In genomic region chr12:4604684-4605193, GRCh38 we compare ENCODE assay signal across 8 cellular contexts. TPM values are rescaled to one million over a fixed set of nuclear protein-coding genes. Genes with fewer than 3 reads are reported as not detected.
DNase-seq lines count a peak whose midpoint lies in the region; ATAC-seq, FAIRE-seq and TF ChIP-seq lines count a peak whose summit lies in the region.

No MANE protein-coding gene starts in this region.

- peaks cover 5% of the 10 kb centered on the region for H3K36me3 Mint-ChIP-seq in mesothelial cell of epicardium

- ATAC-seq in GM19452 (IDR thresholded peaks at IDR 0.05; ENCODE audit: unreplicated experiment), result peak; percentile 95

- peaks cover 40% of the 10 kb centered on the region for H3K27me3 Mint-ChIP-seq in mesothelial cell of epicardium (ENCODE audit: low read depth)

- peak; percentile 31 for DNase-seq in COR-L47 (lab: John Stamatoyannopoulos, UW)
- DNase-seq in HL-60 (ENCODE audit: low read depth in 1 of 2, low spot score in 1 of 2), result peak; percentile 62 to 88
- peak; percentile 52 to 88 for DNase-seq in NOMO-1 (lab: John Stamatoyannopoulos, UW; ENCODE audit: unreplicated experiment in 2 of 2)
- peak; percentile 50 for DNase-seq in activated CD8-positive, alpha-beta memory T cell treated with anti-CD3 and anti-CD28 coated beads, Interleukin-2, amount 50 U/mL, for 1 hour (ENCODE audit: extremely low read depth)
- DNase-seq in mesothelial cell of epicardium (ENCODE audit: low spot score in 2 of 2, unreplicated experiment in 2 of 2), result peak; percentile 54 to 85
- peak; percentile 49 to 66 for DNase-seq in stimulated activated CD8-positive, alpha-beta memory T cell treated with anti-CD3 and anti-CD28 coated beads, Interleukin-15, amount 100 ng/mL, for 4 hours (ENCODE audit: low read depth in 2 of 2)

- peak overlapping the region; percentile 90 for H3K27ac Mint-ChIP-seq in mesothelial cell of epicardium

- peaks cover 16% of the 10 kb centered on the region for H3K4me1 Mint-ChIP-seq in mesothelial cell of epicardium

- no peaks in the 10 kb centered on the region for H3K9me3 Mint-ChIP-seq in mesothelial cell of epicardium

- peak; percentile 98 for TF ChIP-seq CTCF in HL-60 (IDR thresholded peaks at IDR 0.05; ENCODE audit: insufficient read depth, low read length)
- peak; percentile 93 for TF ChIP-seq CTCF in mesothelial cell of epicardium (IDR thresholded peaks at IDR 0.05; ENCODE audit: unreplicated experiment)

- peak overlapping the region; percentile 91 for H3K4me3 ChIP-seq in HL-60 (replicated peaks; ENCODE audit: insufficient read depth, low read length)

- peak overlapping the region; percentile 65 for H3K27ac ChIP-seq in HL-60 (replicated peaks)

- FAIRE-seq in endometrium (lab: Jason Lieb, UNC), result peak; percentile 46

- H3K4me3 Mint-ChIP-seq in mesothelial cell of epicardium, result peak overlapping the region; percentile 98

- H3K27me3 ChIP-seq in HL-60 (ENCODE audit: insufficient read depth, poor library complexity, severe bottlenecking), result no peaks in the 10 kb centered on the region

RNA-seq across cellular contexts. Expression of gene DYRK4, which starts 42.7 kb away (rescaled TPM):
- 34.8 to 39.9 TPM (median 39.7 TPM) in 3 replicates for total RNA-seq in mesothelial cell of epicardium

RNA-seq across cellular contexts. Expression of gene AKAP3, which starts 44.1 kb away (rescaled TPM):
- 1.0 to 1.6 TPM (median 1.5 TPM) in 3 replicates for total RNA-seq in mesothelial cell of epicardium

RNA-seq across cellular contexts. Expression of gene NDUFA9, which starts 44.2 kb away (rescaled TPM):
- total RNA-seq in mesothelial cell of epicardium, result 76.6 to 93.8 TPM (median 76.8 TPM) in 3 replicates

Comparison
In these comparisons a context has a peak if more than half of its experiments do, and no peak if none do; other contexts are left out.
1. Peak in every context shown above with its lines: DNase-seq, ATAC-seq, H3K4me3 ChIP-seq and H3K27ac ChIP-seq.